In genomic region chr9:40911647-40912046, GRCh38 we compare ENCODE assay signal across 33 cellular contexts.
"Had no signal": no experiment of that assay in that cellular context is flagged by ENCODE, and none has a peak within 500 bp of the region (broad histone marks: within the 10 kb centered on the region; RNA-seq: fewer than 3 reads in every experiment).

No MANE protein-coding gene starts in this region.

- H3K4me3 ChIP-seq: adrenal gland, body of pancreas, breast epithelium had no signal

- DNase-seq: activated B cell treated with CpG ODN at 0.5 μM for 24 hours; activated CD4-positive, alpha-beta memory T cell treated with anti-CD3 and anti-CD28 coated beads for 36 hours; activated CD4-positive, alpha-beta T cell treated with anti-CD3 and anti-CD28 coated beads for 4 hours; activated CD4-positive, alpha-beta T cell treated with anti-CD3 and anti-CD28 coated beads, Interleukin-2, amount 10 ng/mL, durations not matched to agents 7 days and 5 days; activated CD4-positive, CD25-positive, alpha-beta regulatory T cell treated with anti-CD3 and anti-CD28 coated beads, Interleukin-2, amount 50 U/mL, for 72 hours; activated CD8-positive, alpha-beta memory T cell treated with anti-CD3 and anti-CD28 coated beads, Interleukin-2, amount 10 ng/mL, durations not matched to agents 7 days and 5 days; activated CD8-positive, alpha-beta T cell treated with anti-CD3 and anti-CD28 coated beads for 36 hours; activated effector memory CD4-positive, alpha-beta T cell treated with anti-CD3 and anti-CD28 coated beads, Interleukin-2, amount 50 U/mL, for 16 hours; activated gamma-delta T cell treated with Interleukin-2 at 50 U/mL for 16 hours; activated naive CD4-positive, alpha-beta T cell; activated naive CD4-positive, alpha-beta T cell treated with anti-CD3 and anti-CD28 coated beads for 36 hours; activated naive CD4-positive, alpha-beta T cell treated with anti-CD3 and anti-CD28 coated beads, Interleukin-2, amount 50 U/mL, for 16 hours; activated naive CD8-positive, alpha-beta T cell treated with anti-CD3 and anti-CD28 coated beads for 36 hours; activated T-cell treated with anti-CD3 and anti-CD28 coated beads for 4 hours; activated T-cell treated with anti-CD3 and anti-CD28 coated beads, Interleukin-2, amount 50 U/mL, for 1 hour; activated T-cell treated with anti-CD3 and anti-CD28 coated beads, Interleukin-2, amount 50 U/mL, for 4 hours; activated T-cell treated with anti-CD3 and anti-CD28 coated beads, Interleukin-2, amount 50 U/mL, for 72 hours; adrenal gland; amniotic stem cell; aorta; body of pancreas; brain microvascular endothelial cell; central memory CD4-positive, alpha-beta T cell; T-helper 1 cell; T-helper 2 cell; T-helper 9 cell had no signal

- H3K4me1 Mint-ChIP-seq: activated B cell treated with CpG ODN at 0.5 μM for 24 hours; activated CD4-positive, alpha-beta T cell treated with anti-CD3 and anti-CD28 coated beads, Interleukin-2, amount 10 ng/mL, durations not matched to agents 7 days and 5 days; activated CD8-positive, alpha-beta memory T cell treated with anti-CD3 and anti-CD28 coated beads, Interleukin-2, amount 10 ng/mL, durations not matched to agents 7 days and 5 days; activated naive CD8-positive, alpha-beta T cell treated with anti-CD3 and anti-CD28 coated beads for 36 hours; activated T-helper 17 cell treated with anti-CD3 and anti-CD28 coated beads, Interleukin-2, amount 50 U/mL, for 72 hours had no signal

- ATAC-seq: activated CD8-positive, alpha-beta memory T cell treated with anti-CD3 and anti-CD28 coated beads, Interleukin-2, amount 10 ng/mL, durations not matched to agents 7 days and 5 days; activated CD8-positive, alpha-beta T cell treated with anti-CD3 and anti-CD28 coated beads for 36 hours; activated naive CD4-positive, alpha-beta T cell treated with anti-CD3 and anti-CD28 coated beads, Interleukin-2, amount 50 U/mL, for 72 hours; activated T-cell treated with anti-CD3 and anti-CD28 coated beads, Interleukin-2, amount 50 U/mL, for 4 hours; activated T-cell treated with anti-CD3 and anti-CD28 coated beads, Interleukin-2, amount 50 U/mL, for 72 hours; activated T-helper 17 cell treated with anti-CD3 and anti-CD28 coated beads, Interleukin-2, amount 50 U/mL, for 72 hours; body of pancreas had no signal

- H3K27ac ChIP-seq: adrenal gland, body of pancreas, brain microvascular endothelial cell, breast epithelium, VCaP had no signal

- H3K27me3 Mint-ChIP-seq: activated B cell treated with CpG ODN at 0.5 μM for 24 hours; activated CD4-positive, alpha-beta T cell treated with anti-CD3 and anti-CD28 coated beads, Interleukin-2, amount 10 ng/mL, durations not matched to agents 7 days and 5 days; activated CD8-positive, alpha-beta memory T cell treated with anti-CD3 and anti-CD28 coated beads, Interleukin-2, amount 10 ng/mL, durations not matched to agents 7 days and 5 days; activated naive CD8-positive, alpha-beta T cell treated with anti-CD3 and anti-CD28 coated beads for 36 hours had no signal

- H3K4me3 Mint-ChIP-seq: activated B cell treated with CpG ODN at 0.5 μM for 24 hours; activated CD4-positive, alpha-beta memory T cell treated with anti-CD3 and anti-CD28 coated beads for 36 hours; activated CD4-positive, alpha-beta T cell treated with anti-CD3 and anti-CD28 coated beads, Interleukin-2, amount 10 ng/mL, durations not matched to agents 7 days and 5 days; activated CD8-positive, alpha-beta memory T cell treated with anti-CD3 and anti-CD28 coated beads, Interleukin-2, amount 10 ng/mL, durations not matched to agents 7 days and 5 days; activated CD8-positive, alpha-beta T cell treated with anti-CD3 and anti-CD28 coated beads for 36 hours; activated naive CD4-positive, alpha-beta T cell treated with anti-CD3 and anti-CD28 coated beads for 36 hours; activated naive CD8-positive, alpha-beta T cell treated with anti-CD3 and anti-CD28 coated beads for 36 hours; activated T-cell treated with anti-CD3 and anti-CD28 coated beads, Interleukin-2, amount 50 U/mL, for 4 hours; activated T-cell treated with anti-CD3 and anti-CD28 coated beads, Interleukin-2, amount 50 U/mL, for 72 hours; activated T-helper 1 cell treated with anti-CD3 and anti-CD28 coated beads, Interleukin-12 subunit alpha, Interleukin-12 subunit beta, Interleukin-2, Interleukin-4 antibody, amounts not matched to agents 30 ng/mL and 10 ng/mL and 1 ng/mL, durations not matched to agents 14 hours and 24 hours and 36 hours; activated T-helper 17 cell treated with anti-CD3 and anti-CD28 coated beads, Interleukin-2, amount 50 U/mL, for 72 hours; T-helper 1 cell treated with Interleukin-12 subunit alpha and Interleukin-12 subunit beta and Interleukin-4 antibody, amounts not matched to agents 30 μg/mL and 1 μg/mL, for 36 hours; T-helper 2 cell treated with Interferon-gamma antibody and Interleukin-4, amounts not matched to agents 5 μg/mL and 100 μg/mL, for 36 hours had no signal

- H3K27ac Mint-ChIP-seq: activated B cell treated with CpG ODN at 0.5 μM for 24 hours; activated CD4-positive, alpha-beta memory T cell treated with anti-CD3 and anti-CD28 coated beads for 36 hours; activated CD4-positive, alpha-beta T cell treated with anti-CD3 and anti-CD28 coated beads, Interleukin-2, amount 10 ng/mL, durations not matched to agents 7 days and 5 days; activated CD8-positive, alpha-beta memory T cell treated with anti-CD3 and anti-CD28 coated beads, Interleukin-2, amount 10 ng/mL, durations not matched to agents 7 days and 5 days; activated CD8-positive, alpha-beta T cell treated with anti-CD3 and anti-CD28 coated beads for 36 hours; activated naive CD4-positive, alpha-beta T cell treated with anti-CD3 and anti-CD28 coated beads for 36 hours; activated naive CD4-positive, alpha-beta T cell treated with anti-CD3 and anti-CD28 coated beads, Interleukin-2, amount 50 U/mL, for 72 hours; activated naive CD8-positive, alpha-beta T cell treated with anti-CD3 and anti-CD28 coated beads for 36 hours; activated T-cell treated with anti-CD3 and anti-CD28 coated beads, Interleukin-2, amount 50 U/mL, for 72 hours; activated T-helper 1 cell treated with anti-CD3 and anti-CD28 coated beads, Interleukin-12 subunit alpha, Interleukin-12 subunit beta, Interleukin-2, Interleukin-4 antibody, amounts not matched to agents 30 ng/mL and 10 ng/mL and 1 ng/mL, durations not matched to agents 14 hours and 24 hours and 36 hours; activated T-helper 17 cell treated with anti-CD3 and anti-CD28 coated beads, Interleukin-2, amount 50 U/mL, for 72 hours; T-helper 1 cell treated with Interleukin-12 subunit alpha and Interleukin-12 subunit beta and Interleukin-4 antibody, amounts not matched to agents 30 μg/mL and 1 μg/mL, for 36 hours; T-helper 2 cell treated with Interferon-gamma antibody and Interleukin-4, amounts not matched to agents 5 μg/mL and 100 μg/mL, for 36 hours had no signal

- H3K36me3 Mint-ChIP-seq: activated CD8-positive, alpha-beta memory T cell treated with anti-CD3 and anti-CD28 coated beads, Interleukin-2, amount 10 ng/mL, durations not matched to agents 7 days and 5 days had no signal
